Comparison of ENCODE assay signal across 1 cellular context in genomic region chr17:27578718-27579085, GRCh38.
TF ChIP-seq lines count a peak whose summit lies in the region.

No MANE protein-coding gene starts in this region.

TF ChIP-seq in WTC11, 78 proteins besides CTCF, POLR2A, EP300 and RAD21 (continued from another document):
- no peak for TF ChIP-seq E2F1 (CRISPR knock-in tag; IDR thresholded peaks at IDR 0.05)
- TF ChIP-seq ESRRA (CRISPR knock-in tag; IDR thresholded peaks at IDR 0.05; ENCODE audit: borderline replicate concordance): no peak
- no peak for TF ChIP-seq JUN (CRISPR knock-in tag; IDR thresholded peaks at IDR 0.05)
- TF ChIP-seq TEAD4 (CRISPR knock-in tag; IDR thresholded peaks at IDR 0.05): no peak
- no peak for TF ChIP-seq ZNF232 (CRISPR knock-in tag; IDR thresholded peaks at IDR 0.05)
- TF ChIP-seq RELA (CRISPR knock-in tag; IDR thresholded peaks at IDR 0.05; ENCODE audit: borderline replicate concordance): no peak
- TF ChIP-seq NFYB (CRISPR knock-in tag; conservative IDR thresholded peaks at IDR 0.05; ENCODE audit: low read depth): no peak
